In the genomic region with DNA sequence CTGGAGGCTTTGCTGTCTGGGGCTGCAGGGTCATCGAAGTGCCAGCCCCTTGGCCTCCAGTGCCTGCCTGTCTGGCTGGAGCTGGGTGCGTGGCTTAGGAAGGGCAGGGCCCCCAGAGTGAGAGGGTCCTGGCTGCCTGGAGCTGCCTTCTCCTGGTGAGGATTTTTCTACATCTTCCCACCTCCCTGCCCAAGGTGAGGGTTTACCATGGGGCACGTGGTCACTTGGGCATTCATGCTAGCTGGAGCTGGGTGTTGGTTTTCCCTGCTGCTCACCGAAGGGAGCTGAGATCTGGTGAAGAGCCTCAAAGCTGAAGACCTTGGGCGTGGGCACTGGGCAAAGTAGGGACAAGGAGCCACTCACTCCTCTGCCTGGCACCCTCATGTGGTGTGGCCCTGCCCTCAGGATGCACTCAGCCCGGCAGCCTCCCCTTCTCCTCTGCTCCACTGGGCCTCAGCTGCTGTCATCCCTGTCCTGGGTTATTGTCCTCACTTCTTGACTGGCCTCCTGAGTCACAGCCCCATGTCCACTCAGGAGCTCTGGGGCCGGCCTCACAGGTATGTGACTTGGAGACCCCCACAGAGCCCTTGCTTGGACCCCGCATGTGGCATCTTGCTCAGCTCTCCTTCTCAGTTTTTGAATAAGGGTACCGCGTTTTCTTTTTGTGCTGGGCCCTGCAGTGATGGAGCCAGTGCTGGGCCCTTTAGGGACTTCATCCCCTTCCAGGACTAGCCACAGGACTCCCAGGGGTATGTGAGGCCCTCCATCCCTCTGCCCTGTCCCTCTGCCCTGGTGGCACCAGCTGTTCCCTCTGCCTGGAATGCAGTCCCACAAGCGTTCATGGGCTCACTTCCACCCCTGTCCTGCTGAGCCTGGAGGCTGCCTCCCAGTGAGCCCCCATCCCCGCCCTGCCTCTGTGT, we compare ENCODE assay signal across 9 cellular contexts. TPM values are rescaled to one million over a fixed set of nuclear protein-coding genes. Genes with fewer than 3 reads are reported as not detected.
A peak's percentile ranks its signal among the peaks of the same experiment; 100 is the strongest.
DNase-seq lines count a peak whose midpoint lies in the region; ATAC-seq and TF ChIP-seq lines count a peak whose summit lies in the region.
"Had no signal": no experiment of that assay in that cellular context is flagged by ENCODE, and none has a peak within 500 bp of the region (broad histone marks: within the 10 kb centered on the region; RNA-seq: fewer than 3 reads in every experiment).

No MANE protein-coding gene starts in this region.

- peaks cover 18% of the 10 kb centered on the region for H3K4me1 Mint-ChIP-seq in WTC11

- H3K9me3 Mint-ChIP-seq in WTC11 = no peaks in the 10 kb centered on the region

- 88 to 95% (median 92%) methylated on average over 11 to 12 of the region's 12 CpGs for WGBS in psoas muscle, 3 donors

- no peaks in the 10 kb centered on the region for H3K36me3 ChIP-seq in ES-I3 (ENCODE audit: insufficient read depth, low read length)
- H3K36me3 ChIP-seq in left ventricle myocardium inferior = no peaks in the 10 kb centered on the region
- H3K36me3 ChIP-seq in psoas muscle (ENCODE audit: insufficient read depth in 1 of 2, low read depth in 1 of 2) = peaks cover 0 to 11% of the 10 kb centered on the region in 2 donors
- H3K36me3 ChIP-seq in effector memory CD4-positive, alpha-beta T cell (ENCODE audit: control insufficient read depth, insufficient read depth, low read length) = no peaks in the 10 kb centered on the region

- H3K9me3 ChIP-seq in ES-I3 (ENCODE audit: control insufficient read depth, insufficient read depth, low read length) (no peaks in the 10 kb centered on the region), left ventricle myocardium inferior (replicated peaks) (no peaks in the 10 kb centered on the region), psoas muscle (no peaks in the 10 kb centered on the region)
- no peaks in the 10 kb centered on the region for H3K9me3 ChIP-seq in effector memory CD4-positive, alpha-beta T cell (ENCODE audit: control insufficient read depth, low read length)

- H3K36me3 Mint-ChIP-seq in WTC11 = peaks cover 3% of the 10 kb centered on the region; the same call in 1 of the 2 replicates

- no peak for TF ChIP-seq CTCF in WTC11 (IDR thresholded peaks at IDR 0.05)
- TF ChIP-seq CTCF in left ventricle myocardium inferior (IDR thresholded peaks at IDR 0.05; ENCODE audit: borderline replicate concordance) = no peak
- TF ChIP-seq CTCF in psoas muscle (IDR thresholded peaks at IDR 0.05) = no peak

- intact Hi-C loops in left ventricle myocardium inferior (cut with micrococcal nuclease) (no loop called here), psoas muscle (cut with DNase I) (no loop called here)

- DNase-seq in WTC11 (ENCODE audit: low spot score) = no peak
- DNase-seq in left ventricle myocardium inferior = peak; percentile 10
- peak in 1 of 2 donors; percentile 36 for DNase-seq in psoas muscle
- no peak for DNase-seq in NCI-H526 treated with DMSO at 0.1 percent for 48 hours (lab: John Stamatoyannopoulos, UW)
- DNase-seq in cerebellar cortex (ENCODE audit: low spot score) = no peak
- DNase-seq in effector memory CD4-positive, alpha-beta T cell = no peak
- DNase-seq: midbrain had no signal

- H3K4me3 Mint-ChIP-seq in WTC11 = peak overlapping the region; percentile 70

- H3K27me3 Mint-ChIP-seq in WTC11 (ENCODE audit: low read depth) = no peaks in the 10 kb centered on the region

- H3K4me1 ChIP-seq in ES-I3 (ENCODE audit: insufficient read depth, low read length) = 0 out of 2 replicates have a peak, but pooled peaks cover 8% of the 10 kb centered on the region
- H3K4me1 ChIP-seq in left ventricle myocardium inferior = peaks cover 27% of the 10 kb centered on the region
- peaks cover 18% of the 10 kb centered on the region for H3K4me1 ChIP-seq in psoas muscle
- peaks cover 11% of the 10 kb centered on the region for H3K4me1 ChIP-seq in effector memory CD4-positive, alpha-beta T cell (ENCODE audit: control insufficient read depth, insufficient read depth, low read length, poor library complexity, severe bottlenecking)

- POLR2A ChIA-PET in WTC11 (lab: Charles Lee) = no interaction called here

- H3K27ac ChIP-seq in left ventricle myocardium inferior (replicated peaks) (no peak overlapping the region), psoas muscle (no peak overlapping the region)
- H3K27ac ChIP-seq in effector memory CD4-positive, alpha-beta T cell (ENCODE audit: insufficient read depth, low read length, poor library complexity, severe bottlenecking) = no peak overlapping the region

- H3K27ac Mint-ChIP-seq in WTC11 = no peak overlapping the region

- H3K4me3 ChIP-seq in left ventricle myocardium inferior (peak overlapping the region; percentile 72), psoas muscle (peak overlapping the region; percentile 74)
- no peak overlapping the region for H3K4me3 ChIP-seq in effector memory CD4-positive, alpha-beta T cell (ENCODE audit: insufficient read depth, low read depth, low read length, poor library complexity, severe bottlenecking)

- H3K27me3 ChIP-seq in left ventricle myocardium inferior (ENCODE audit: low read depth) = peaks cover 42% of the 10 kb centered on the region
- peaks cover 0 to 14% (median 11%) of the 10 kb centered on the region in 3 donors for H3K27me3 ChIP-seq in psoas muscle (ENCODE audit: insufficient read depth in 3 of 3, low read length in 2 of 3)
- no peaks in the 10 kb centered on the region for H3K27me3 ChIP-seq in effector memory CD4-positive, alpha-beta T cell (replicated peaks; ENCODE audit: control insufficient read depth, insufficient read depth, low read length, poor library complexity, severe bottlenecking)

- no peak for ATAC-seq in WTC11
- no peak for ATAC-seq in psoas muscle
- ATAC-seq in GM19023 (IDR thresholded peaks at IDR 0.05; ENCODE audit: unreplicated experiment) = no peak

- peak overlapping the region; percentile 81 for H3K9ac ChIP-seq in ES-I3 (ENCODE audit: low read depth, low read length)

- CTCF ChIA-PET in WTC11 (lab: Charles Lee) = interaction anchor here (1.1 to 1.9 kb wide), 3 partner anchors 39 to 98 kb away, joined by 3 to 7 read pairs (median 4); no protein-coding TSS in a partner anchor

TF ChIP-seq in WTC11, 78 proteins besides CTCF, POLR2A, EP300 and RAD21:
- TF ChIP-seq, protein P1, sequence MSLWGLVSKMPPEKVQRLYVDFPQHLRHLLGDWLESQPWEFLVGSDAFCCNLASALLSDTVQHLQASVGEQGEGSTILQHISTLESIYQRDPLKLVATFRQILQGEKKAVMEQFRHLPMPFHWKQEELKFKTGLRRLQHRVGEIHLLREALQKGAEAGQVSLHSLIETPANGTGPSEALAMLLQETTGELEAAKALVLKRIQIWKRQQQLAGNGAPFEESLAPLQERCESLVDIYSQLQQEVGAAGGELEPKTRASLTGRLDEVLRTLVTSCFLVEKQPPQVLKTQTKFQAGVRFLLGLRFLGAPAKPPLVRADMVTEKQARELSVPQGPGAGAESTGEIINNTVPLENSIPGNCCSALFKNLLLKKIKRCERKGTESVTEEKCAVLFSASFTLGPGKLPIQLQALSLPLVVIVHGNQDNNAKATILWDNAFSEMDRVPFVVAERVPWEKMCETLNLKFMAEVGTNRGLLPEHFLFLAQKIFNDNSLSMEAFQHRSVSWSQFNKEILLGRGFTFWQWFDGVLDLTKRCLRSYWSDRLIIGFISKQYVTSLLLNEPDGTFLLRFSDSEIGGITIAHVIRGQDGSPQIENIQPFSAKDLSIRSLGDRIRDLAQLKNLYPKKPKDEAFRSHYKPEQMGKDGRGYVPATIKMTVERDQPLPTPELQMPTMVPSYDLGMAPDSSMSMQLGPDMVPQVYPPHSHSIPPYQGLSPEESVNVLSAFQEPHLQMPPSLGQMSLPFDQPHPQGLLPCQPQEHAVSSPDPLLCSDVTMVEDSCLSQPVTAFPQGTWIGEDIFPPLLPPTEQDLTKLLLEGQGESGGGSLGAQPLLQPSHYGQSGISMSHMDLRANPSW (CRISPR knock-in tag; conservative IDR thresholded peaks at IDR 0.05; ENCODE audit: low read depth) = no peak
- TF ChIP-seq, protein P2, sequence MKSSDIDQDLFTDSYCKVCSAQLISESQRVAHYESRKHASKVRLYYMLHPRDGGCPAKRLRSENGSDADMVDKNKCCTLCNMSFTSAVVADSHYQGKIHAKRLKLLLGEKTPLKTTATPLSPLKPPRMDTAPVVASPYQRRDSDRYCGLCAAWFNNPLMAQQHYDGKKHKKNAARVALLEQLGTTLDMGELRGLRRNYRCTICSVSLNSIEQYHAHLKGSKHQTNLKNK (CRISPR knock-in tag; IDR thresholded peaks at IDR 0.05) = no peak
TF ChIP-seq in WTC11: peak in this region for 0.

RNA-seq across cellular contexts. Expression of gene CEP170B, which starts 1.6 kb away (rescaled TPM):
- total RNA-seq in WTC11 (2021) (33.6 to 47.0 TPM (median 33.8 TPM) in 3 replicates), left ventricle myocardium inferior (11.7 TPM), psoas muscle (10 to 100 TPM in 1 of 4 donors, 1 to 10 TPM in 3; 6.3 to 15.7 (median 7.7) TPM)
- 1 to 10 TPM; 2.0 to 5.8 (median 3.3) TPM for polyA plus RNA-seq in psoas muscle

RNA-seq across cellular contexts. Expression of gene PLD4, which starts 58.0 kb away (rescaled TPM):
- total RNA-seq in WTC11 (2021) (0.07 to 0.21 TPM (median 0.11 TPM) in 3 replicates), left ventricle myocardium inferior (0.44 TPM), psoas muscle (under 1 TPM in 2 of 4 donors, not detected in 2; 0.04 to 0.25 TPM)
- not detected for polyA plus RNA-seq in psoas muscle
